Comparison of ENCODE assay signal across 2 cellular contexts in the genomic region with DNA sequence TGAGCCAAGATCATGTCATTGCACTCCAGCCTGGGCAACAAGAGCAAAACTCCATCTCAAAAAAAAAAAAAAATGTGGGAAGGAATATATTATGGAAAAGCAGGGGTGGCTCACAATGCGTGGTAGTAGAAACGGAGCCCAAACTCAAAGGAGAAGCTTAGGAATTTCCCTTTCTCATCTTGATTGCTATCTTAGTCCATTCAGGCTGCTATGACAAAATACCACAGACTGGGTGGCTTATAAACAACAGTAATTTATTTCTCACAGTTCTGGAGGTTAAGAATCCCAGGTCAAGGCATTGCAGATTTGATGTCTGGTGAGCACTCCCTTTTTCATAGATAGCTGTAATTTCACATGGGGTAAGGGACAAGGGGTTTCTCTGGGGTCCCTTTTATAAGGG.
TF ChIP-seq lines count a peak whose summit lies in the region.

No MANE protein-coding gene starts in this region.

TF ChIP-seq in IMR-90, 13 proteins besides CTCF, POLR2A, EP300 and RAD21:
- TF ChIP-seq RFX5 (IDR thresholded peaks at IDR 0.05; ENCODE audit: low read depth, low read length) (no peak), CEBPB (IDR thresholded peaks at IDR 0.05; ENCODE audit: low read depth, low read length) (no peak), BHLHE40 (IDR thresholded peaks at IDR 0.05; ENCODE audit: low read depth, low read length) (no peak), FOS (IDR thresholded peaks at IDR 0.05; ENCODE audit: low read depth, low read length) (no peak), MXI1 (IDR thresholded peaks at IDR 0.05; ENCODE audit: borderline replicate concordance, low read depth, low read length) (no peak), NFE2L2 (IDR thresholded peaks at IDR 0.05; ENCODE audit: low read depth, low read length) (no peak), SMC3 (IDR thresholded peaks at IDR 0.05; ENCODE audit: low read depth, low read length) (no peak)
- TF ChIP-seq, protein P1, sequence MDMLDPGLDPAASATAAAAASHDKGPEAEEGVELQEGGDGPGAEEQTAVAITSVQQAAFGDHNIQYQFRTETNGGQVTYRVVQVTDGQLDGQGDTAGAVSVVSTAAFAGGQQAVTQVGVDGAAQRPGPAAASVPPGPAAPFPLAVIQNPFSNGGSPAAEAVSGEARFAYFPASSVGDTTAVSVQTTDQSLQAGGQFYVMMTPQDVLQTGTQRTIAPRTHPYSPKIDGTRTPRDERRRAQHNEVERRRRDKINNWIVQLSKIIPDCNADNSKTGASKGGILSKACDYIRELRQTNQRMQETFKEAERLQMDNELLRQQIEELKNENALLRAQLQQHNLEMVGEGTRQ (IDR thresholded peaks at IDR 0.05; ENCODE audit: low read depth, low read length), result no peak

TF ChIP-seq in K562, 482 proteins besides CTCF, POLR2A, EP300 and RAD21:
- TF ChIP-seq NR2C2 (CRISPR knock-in tag; IDR thresholded peaks at IDR 0.05) (no peak), NR2C2 (tag; IDR thresholded peaks at IDR 0.05) (peak; percentile 41; the same call in 1 of the 2 replicates), SRSF7 (optimal IDR thresholded peaks at IDR 0.05; ENCODE audit: low read depth, low read length) (no peak)
